16 cellular contexts compared by ENCODE assay signal in the genomic region with DNA sequence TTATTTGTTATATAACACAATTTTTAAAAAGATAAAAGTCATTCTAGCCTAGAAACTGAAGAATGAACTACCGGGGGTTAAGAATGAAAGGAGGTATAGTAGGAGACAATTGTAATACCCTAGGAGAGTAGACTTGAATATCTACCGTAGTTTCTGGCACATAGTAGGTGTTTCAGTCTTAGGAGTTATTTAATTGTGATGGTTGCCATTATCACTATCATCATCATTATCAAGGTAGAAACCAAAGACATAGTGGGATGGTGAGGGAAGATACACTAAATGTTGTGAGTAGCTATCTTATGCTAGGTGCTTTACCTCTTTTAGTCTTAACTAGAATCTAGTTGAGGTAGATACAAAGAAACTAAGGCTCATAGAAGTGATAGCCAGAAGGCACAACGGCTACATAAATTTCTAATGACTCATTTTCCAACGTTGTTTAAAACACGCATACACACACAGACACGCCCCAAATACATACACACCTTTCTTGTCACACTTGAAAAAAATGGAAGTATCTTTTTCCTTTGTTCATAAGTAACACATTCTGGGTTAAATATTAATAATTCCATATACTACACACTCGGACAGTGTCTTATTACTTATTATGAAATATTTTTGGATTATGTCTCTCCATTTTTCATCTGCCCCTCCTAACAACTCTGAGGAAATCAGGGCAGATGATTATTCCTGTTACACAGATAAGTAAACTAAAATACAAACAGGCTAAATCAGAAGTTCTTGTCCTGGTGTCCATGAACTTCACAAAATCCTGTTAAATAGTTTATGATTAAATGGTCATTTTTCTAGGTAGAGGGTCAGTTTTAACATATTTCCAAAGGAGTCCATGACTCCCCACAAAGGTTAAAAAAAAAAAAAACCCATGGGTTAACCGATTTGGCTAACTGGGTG. TPM values are rescaled to one million over a fixed set of nuclear protein-coding genes. Genes with fewer than 3 reads are reported as not detected.
DNase-seq lines count a peak whose midpoint lies in the region; ATAC-seq lines count a peak whose summit lies in the region.
"Had no signal": no experiment of that assay in that cellular context is flagged by ENCODE, and none has a peak within 500 bp of the region (broad histone marks: within the 10 kb centered on the region; RNA-seq: fewer than 3 reads in every experiment).

No MANE protein-coding gene starts in this region.

- H4K8ac ChIP-seq in trophoblast cell (ENCODE audit: low read depth, low read length) = no peak overlapping the region

- in situ Hi-C loops in Caki2 (cut with HindIII; ENCODE audit: low pct_unique_long_range_greater_than_20kb, low sequenced_read_pairs) = no loop called here

- peaks cover 7% of the 10 kb centered on the region for H3K79me2 ChIP-seq in trophoblast cell (ENCODE audit: control insufficient read depth, insufficient read depth, low read length, poor library complexity)

- DNase-seq in Caki2 (ENCODE audit: low read depth) = peak; percentile 74
- peak; percentile 11 for DNase-seq in HT1080 (ENCODE audit: low read depth)
- DNase-seq in cerebellar cortex (ENCODE audit: low spot score) = peak; percentile 6
- DNase-seq in trophoblast cell = peak; percentile 42 to 63
- DNase-seq in COLO829 (ENCODE audit: low spot score) = no peak
- DNase-seq in T-helper 9 cell = no peak
- DNase-seq: activated CD8-positive, alpha-beta memory T cell treated with anti-CD3 and anti-CD28 coated beads, Interleukin-2, amount 50 U/mL, for 48 hours; activated naive CD4-positive, alpha-beta T cell treated with anti-CD3 and anti-CD28 coated beads for 36 hours; BE2C; Karpas-422; NCI-H146; NCI-H446; stimulated activated naive CD4-positive, alpha-beta T cell treated with Interleukin-2 at 50 U/mL for 16 hours; T-helper 1 cell had no signal

- peaks cover 11% of the 10 kb centered on the region for H3K79me1 ChIP-seq in trophoblast cell (ENCODE audit: low read length)

- H3K4me3 ChIP-seq in trophoblast cell (ENCODE audit: low read depth, low read length) = no peak overlapping the region

- H3K27me3 ChIP-seq in trophoblast cell (ENCODE audit: insufficient read depth, low read length) = no peaks in the 10 kb centered on the region
- H3K27me3 ChIP-seq: BE2C had no signal

- ATAC-seq in HG03521 (IDR thresholded peaks at IDR 0.05; ENCODE audit: unreplicated experiment) = no peak
- no peak for ATAC-seq in HG03354 (IDR thresholded peaks at IDR 0.05; ENCODE audit: poor library complexity, severe bottlenecking, unreplicated experiment)

- H3K23ac ChIP-seq in trophoblast cell (ENCODE audit: low read length) = no peak overlapping the region

- no peak overlapping the region for H4K12ac ChIP-seq in trophoblast cell (ENCODE audit: low read depth, low read length)

- no peak overlapping the region for H3K4me2 ChIP-seq in trophoblast cell (ENCODE audit: low read length)

- H3K36me3 ChIP-seq in trophoblast cell (ENCODE audit: control insufficient read depth in 1 of 2, insufficient read depth in 2 of 2, low read length in 2 of 2) = no peaks in the 10 kb centered on the region

- H3K4me1 ChIP-seq in trophoblast cell (ENCODE audit: control insufficient read depth in 1 of 2, insufficient read depth in 2 of 2, low read length in 2 of 2) = peaks cover 3 to 5% of the 10 kb centered on the region in 2 experiments
- H3K4me1 ChIP-seq: BE2C had no signal

- H3K4ac ChIP-seq in trophoblast cell (ENCODE audit: low read depth, low read length) = no peak overlapping the region

- no peak overlapping the region for H2AFZ ChIP-seq in trophoblast cell (ENCODE audit: insufficient read depth, low read length, poor library complexity)

- no peak overlapping the region for H3K14ac ChIP-seq in trophoblast cell (ENCODE audit: low read length)

- H3K9me3 ChIP-seq in trophoblast cell (ENCODE audit: insufficient read depth, low read depth, low read length) = peaks cover 2% of the 10 kb centered on the region
- H3K9me3 ChIP-seq: BE2C had no signal

- no peak overlapping the region for H3K9ac ChIP-seq in trophoblast cell (ENCODE audit: low read length)

- no peak overlapping the region for H4K91ac ChIP-seq in trophoblast cell (ENCODE audit: low read depth, low read length)

- no peak overlapping the region for H2BK5ac ChIP-seq in trophoblast cell (ENCODE audit: low read depth, low read length, poor library complexity)

- H2BK120ac ChIP-seq in trophoblast cell (ENCODE audit: insufficient read depth, low read length, poor library complexity) = no peak overlapping the region

- no peak overlapping the region for H2BK12ac ChIP-seq in trophoblast cell (ENCODE audit: low read length)

- WGBS in trophoblast cell (ENCODE audit: extremely low coverage, insufficient coverage, insufficient read length) = no CpG with 5 or more reads among the region's 8 CpGs

- no peak overlapping the region for H3K27ac ChIP-seq in trophoblast cell (ENCODE audit: low read depth, low read length)

- H3K18ac ChIP-seq in trophoblast cell (ENCODE audit: low read length) = no peak overlapping the region

- H2AK5ac ChIP-seq in trophoblast cell (ENCODE audit: low read length) = no peak overlapping the region

RNA-seq across cellular contexts. Expression of a gene that starts 2.0 kb away (rescaled TPM):
- total RNA-seq in Caki2 (2014; rRNA removed; shearing (Covaris generic); ENCODE audit: low replicate concordance) = 109 and 111 TPM in 2 replicates
- total RNA-seq in HT1080 (2014; rRNA removed; shearing (Covaris generic)) = 133 and 142 TPM in 2 replicates
- polyA plus RNA-seq in HT1080 (2015; cell fraction: cytosol; rRNA removed) = 37.1 and 49.8 TPM in 2 replicates
- 427 and 511 TPM in 2 replicates for polyA plus RNA-seq in HT1080 (2015; cell fraction: nucleus; rRNA removed)
- 119 and 122 TPM in 2 replicates for polyA plus RNA-seq in trophoblast cell (2013)

Comparison
In these comparisons a context has a peak if more than half of its experiments do, and no peak if none do; other contexts are left out.
1. DNase-seq: peak in Caki2 (single experiment), HT1080 (single experiment), cerebellar cortex (single experiment) and trophoblast cell (2 of 2); none in COLO829 (single experiment) and T-helper 9 cell (single experiment).